ENCODE assay signal across 25 cellular contexts in the genomic region with DNA sequence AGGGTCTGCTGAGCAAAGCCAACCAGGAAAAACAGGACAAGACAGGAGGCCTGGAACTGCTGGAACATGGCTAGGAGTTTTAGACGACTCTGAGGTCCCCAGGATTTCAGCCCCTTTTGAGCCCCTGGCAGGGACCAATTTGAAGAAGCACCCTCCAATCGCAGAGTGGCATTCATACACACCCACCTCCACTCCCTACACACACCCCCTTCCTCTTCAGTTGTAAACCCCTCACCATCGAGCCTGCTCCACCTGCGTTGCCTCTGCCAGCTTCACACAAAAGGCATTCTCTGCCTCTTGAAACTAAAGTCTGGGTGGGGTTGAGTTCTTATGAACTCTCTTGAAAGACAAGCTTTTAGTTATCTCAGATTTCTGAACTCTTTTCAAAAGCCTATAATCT. TPM values are rescaled to one million over a fixed set of nuclear protein-coding genes. Genes with fewer than 3 reads are reported as not detected.
DNase-seq lines count a peak whose midpoint lies in the region; ATAC-seq, FAIRE-seq and TF ChIP-seq lines count a peak whose summit lies in the region.
"Had no signal": no experiment of that assay in that cellular context is flagged by ENCODE, and none has a peak within 500 bp of the region (broad histone marks: within the 10 kb centered on the region; RNA-seq: fewer than 3 reads in every experiment).

A gene with protein sequence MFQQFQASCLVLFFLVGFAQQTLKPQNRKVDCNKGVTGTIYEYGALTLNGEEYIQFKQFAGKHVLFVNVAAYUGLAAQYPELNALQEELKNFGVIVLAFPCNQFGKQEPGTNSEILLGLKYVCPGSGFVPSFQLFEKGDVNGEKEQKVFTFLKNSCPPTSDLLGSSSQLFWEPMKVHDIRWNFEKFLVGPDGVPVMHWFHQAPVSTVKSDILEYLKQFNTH (minus strand): TSS at position 118 of the 400 bp plus-strand sequence. CDS start 50 bp downstream, at position 68.

- H3K36me3 Mint-ChIP-seq in neural progenitor cell: no peaks in the 10 kb centered on the region
- no peaks in the 10 kb centered on the region for H3K36me3 Mint-ChIP-seq in natural killer cell treated with Interleukin-12 subunit alpha and Interleukin-12 subunit beta and Interleukin-15 and Interleukin-18, amount 100 ng/mL, for 72 hours
- H3K36me3 Mint-ChIP-seq: CD14-positive monocyte; CD8-positive, alpha-beta memory T cell had no signal

- H3K36me3 ChIP-seq in HEK293 (ENCODE audit: control insufficient read depth in 2 of 2, insufficient read depth in 1 of 2, low read length in 2 of 2) (no peaks in the 10 kb centered on the region), H1 (ENCODE audit: control insufficient read depth in 2 of 4, insufficient read depth in 4 of 4, low read length in 3 of 4) (no peaks in the 10 kb centered on the region), neural progenitor cell (no peaks in the 10 kb centered on the region)
- H3K36me3 ChIP-seq: BE2C; BLaER1 treated with 17β-estradiol and CSF1 and Interleukin-3, amounts not matched to agents 10 nM and 100 nM; HAP-1 had no signal

- H3F3A ChIP-seq in neural progenitor cell (ENCODE audit: low read depth): no peaks in the 10 kb centered on the region

- peaks cover 5% of the 10 kb centered on the region for H3K9me3 Mint-ChIP-seq in neural progenitor cell
- no peaks in the 10 kb centered on the region for H3K9me3 Mint-ChIP-seq in natural killer cell treated with Interleukin-12 subunit alpha and Interleukin-12 subunit beta and Interleukin-15 and Interleukin-18, amount 100 ng/mL, for 72 hours
- H3K9me3 Mint-ChIP-seq: CD4-positive, alpha-beta T cell; CD8-positive, alpha-beta memory T cell had no signal

- H3K18ac ChIP-seq in H1 (ENCODE audit: extremely low read depth, low read length): no peak within 1 kb of the TSS

- no peak for TF ChIP-seq RAD21 in H1 (IDR thresholded peaks at IDR 0.05 in 1 of 2, conservative IDR thresholded peaks at IDR 0.05 in 1 of 2; ENCODE audit: low read depth in 2 of 2, low read length in 2 of 2)

- H3K4me3 Mint-ChIP-seq in neural progenitor cell: no peak within 1 kb of the TSS
- H3K4me3 Mint-ChIP-seq in natural killer cell treated with Interleukin-12 subunit alpha and Interleukin-12 subunit beta and Interleukin-15 and Interleukin-18, amount 100 ng/mL, for 72 hours: no peak within 1 kb of the TSS
- H3K4me3 Mint-ChIP-seq: CD14-positive monocyte; CD4-positive, alpha-beta T cell; CD8-positive, alpha-beta memory T cell had no signal

- H3K23me2 ChIP-seq in H1 (ENCODE audit: low read depth, low read length): no peaks in the 10 kb centered on the region; the same call in 1 of the 2 replicates

- no peak within 1 kb of the TSS for H3K4me3 ChIP-seq in HEK293 (ENCODE audit: low read depth, low read length)
- H3K4me3 ChIP-seq in H1 (ENCODE audit: extremely low read depth in 1 of 4, insufficient read depth in 2 of 4, low read depth in 3 of 4, low read length in 4 of 4): no peak within 1 kb of the TSS
- no peak within 1 kb of the TSS for H3K4me3 ChIP-seq in neural progenitor cell
- no peak within 1 kb of the TSS for H3K4me3 ChIP-seq in right cardiac atrium (ENCODE audit: low read length)
- H3K4me3 ChIP-seq: A549; BLaER1 treated with 17β-estradiol and CSF1 and Interleukin-3, amounts not matched to agents 10 nM and 100 nM; GM12878; GM23248; HAP-1 had no signal

- H3K4me1 ChIP-seq in HEK293 (ENCODE audit: control insufficient read depth, insufficient read depth, low read length) (no peaks in the 10 kb centered on the region), H1 (replicated peaks in 1 of 4; ENCODE audit: control insufficient read depth in 3 of 4, insufficient read depth in 4 of 4, low read length in 3 of 4) (peaks cover 0 to 3% (median 0%) of the 10 kb centered on the region in 4 experiments; a peak in 2 of 7 replicates), neural progenitor cell (no peaks in the 10 kb centered on the region), right cardiac atrium (ENCODE audit: control insufficient read depth, insufficient read depth, low read length) (no peaks in the 10 kb centered on the region)
- H3K4me1 ChIP-seq: A549; BE2C; BLaER1 treated with 17β-estradiol and CSF1 and Interleukin-3, amounts not matched to agents 10 nM and 100 nM; HAP-1 had no signal

- H3K9ac ChIP-seq in H1 (replicated peaks in 1 of 4; ENCODE audit: extremely low read depth in 1 of 4, low read depth in 3 of 4, low read length in 3 of 4): no peak within 1 kb of the TSS
- no peak within 1 kb of the TSS for H3K9ac ChIP-seq in neural progenitor cell
- H3K9ac ChIP-seq: BLaER1 treated with 17β-estradiol and CSF1 and Interleukin-3, amounts not matched to agents 10 nM and 100 nM; GM23248 had no signal

- no peak within 1 kb of the TSS for H2BK15ac ChIP-seq in H1 (ENCODE audit: low read length)

- no peak within 1 kb of the TSS for H2BK12ac ChIP-seq in H1 (ENCODE audit: low read depth, low read length)

- no peak within 1 kb of the TSS for H3K4me2 ChIP-seq in H1 (ENCODE audit: insufficient read depth in 1 of 2, low read depth in 2 of 2, low read length in 2 of 2)
- H3K4me2 ChIP-seq in neural progenitor cell: no peak within 1 kb of the TSS
- H3K4me2 ChIP-seq: A549; BLaER1 treated with 17β-estradiol and CSF1 and Interleukin-3, amounts not matched to agents 10 nM and 100 nM had no signal

- peaks cover 10% of the 10 kb centered on the region for H3K27me3 Mint-ChIP-seq in neural progenitor cell (ENCODE audit: insufficient read depth, low read depth)
- peaks cover 33 to 40% of the 10 kb centered on the region in 2 donors for H3K27me3 Mint-ChIP-seq in natural killer cell treated with Interleukin-12 subunit alpha and Interleukin-12 subunit beta and Interleukin-15 and Interleukin-18, amount 100 ng/mL, for 72 hours

- H3K23ac ChIP-seq in H1 (ENCODE audit: insufficient read length): no peak within 1 kb of the TSS

- no peaks in the 10 kb centered on the region for H3K4me1 Mint-ChIP-seq in neural progenitor cell
- H3K4me1 Mint-ChIP-seq in natural killer cell treated with Interleukin-12 subunit alpha and Interleukin-12 subunit beta and Interleukin-15 and Interleukin-18, amount 100 ng/mL, for 72 hours (ENCODE audit: low read depth in 2 of 2): no peaks in the 10 kb centered on the region
- H3K4me1 Mint-ChIP-seq: CD14-positive monocyte; CD8-positive, alpha-beta memory T cell had no signal

- ATAC-seq in right cardiac atrium (no peak), HG02870 (IDR thresholded peaks at IDR 0.05; ENCODE audit: unreplicated experiment) (no peak)
- ATAC-seq in natural killer cell treated with Interleukin-12 subunit alpha and Interleukin-12 subunit beta and Interleukin-15 and Interleukin-18, amount 100 ng/mL, for 72 hours: no peak
- ATAC-seq: A549, GM12878 had no signal

- no peak within 1 kb of the TSS for H3K4ac ChIP-seq in H1 (replicated peaks; ENCODE audit: insufficient read length, low read depth, low read length)

- no peak within 1 kb of the TSS for H3K14ac ChIP-seq in H1 (ENCODE audit: insufficient read length)

- DNase-seq in H1 (ENCODE audit: low read depth in 1 of 2, low spot score in 2 of 2): no peak
- DNase-seq in neural progenitor cell (ENCODE audit: low spot score): no peak
- no peak for DNase-seq in right cardiac atrium
- no peak for DNase-seq in natural killer cell treated with Interleukin-12 subunit alpha and Interleukin-12 subunit beta and Interleukin-15 and Interleukin-18, amount 100 ng/mL, for 72 hours (ENCODE audit: low spot score)
- DNase-seq: 8988T; ACHN; AML-193; BE2C; CD4-positive, alpha-beta T cell; CD8-positive, alpha-beta memory T cell; DMS 273 treated with DMSO at 0.1 percent for 48 hours; DMS79; EL; GDM1; GM23248 had no signal

- H3K79me1 ChIP-seq in H1 (ENCODE audit: low read depth, low read length): no peaks in the 10 kb centered on the region

- H2BK5ac ChIP-seq in H1 (ENCODE audit: low read depth, low read length): peak within 1 kb of the TSS; percentile 12; the same call in 1 of the 2 replicates

- intact Hi-C loops in right cardiac atrium (cut with DNase I): no loop called here

- FAIRE-seq in H1 (lab: Jason Lieb, UNC): no peak
- FAIRE-seq: A549, D721Med, GM12878, GM19239, H54 had no signal

- no peak for TF ChIP-seq EP300 in H1 (IDR thresholded peaks at IDR 0.05; ENCODE audit: borderline replicate concordance in 1 of 2, low read depth in 2 of 2, low read length in 2 of 2)

- H4K91ac ChIP-seq in H1 (replicated peaks; ENCODE audit: insufficient read length, low read length): no peak within 1 kb of the TSS

- no peak for TF ChIP-seq POLR2A in H1 (IDR thresholded peaks at IDR 0.05; ENCODE audit: control extremely low read depth in 1 of 2, low read depth in 2 of 2, low read length in 2 of 2)

- no peak within 1 kb of the TSS for H2BK120ac ChIP-seq in H1 (replicated peaks; ENCODE audit: low read depth, low read length)

- TF ChIP-seq CTCF in HEK293 (tag by site-specific recombination; IDR thresholded peaks at IDR 0.05) (no peak), H1 (IDR thresholded peaks at IDR 0.05; ENCODE audit: control extremely low read depth in 1 of 3, insufficient read depth in 1 of 3, low read depth in 1 of 3, low read length in 3 of 3) (no peak), neural progenitor cell (IDR thresholded peaks at IDR 0.05) (no peak)

- H3K27ac Mint-ChIP-seq in neural progenitor cell: no peak within 1 kb of the TSS
- H3K27ac Mint-ChIP-seq in natural killer cell treated with Interleukin-12 subunit alpha and Interleukin-12 subunit beta and Interleukin-15 and Interleukin-18, amount 100 ng/mL, for 72 hours: no peak within 1 kb of the TSS
- H3K27ac Mint-ChIP-seq: CD14-positive monocyte; CD4-positive, alpha-beta T cell; CD8-positive, alpha-beta memory T cell had no signal

- H3K79me2 ChIP-seq in H1 (ENCODE audit: control insufficient read depth in 1 of 2, insufficient read depth in 2 of 2, low read length in 2 of 2): no peaks in the 10 kb centered on the region
- H3K79me2 ChIP-seq in neural progenitor cell (ENCODE audit: low read depth): no peaks in the 10 kb centered on the region

- H2AK5ac ChIP-seq in H1 (ENCODE audit: low read depth, low read length): no peak within 1 kb of the TSS

- H2BK20ac ChIP-seq in H1 (ENCODE audit: low read length): no peak within 1 kb of the TSS

- H2AFZ ChIP-seq in H1 (ENCODE audit: low read length) (peak within 1 kb of the TSS; percentile 89), neural progenitor cell (replicated peaks) (peak within 1 kb of the TSS; percentile 74)
- H2AFZ ChIP-seq: GM23248 had no signal

- H3K27ac ChIP-seq in HEK293 (ENCODE audit: extremely low read depth, low read depth, low read length): no peak within 1 kb of the TSS
- H3K27ac ChIP-seq in H1 (ENCODE audit: low read depth, low read length): no peak within 1 kb of the TSS
- H3K27ac ChIP-seq in neural progenitor cell: no peak within 1 kb of the TSS
- H3K27ac ChIP-seq in right cardiac atrium (ENCODE audit: low read length): no peak within 1 kb of the TSS
- H3K27ac ChIP-seq: A549; BLaER1 treated with 17β-estradiol and CSF1 and Interleukin-3, amounts not matched to agents 10 nM and 100 nM; GM23248 had no signal

- CTCF ChIA-PET in HEK293 (lab: Yijun Ruan, JAX) (interaction anchor here (0.6 to 1.4 kb wide), 4 partner anchors 16 to 70 kb away, joined by 3 to 4 read pairs (median 4); no protein-coding TSS in a partner anchor), H1 (lab: Charles Lee; ENCODE audit: partially characterized antibody) (interaction anchor here (1.1 to 5.1 kb wide), 5 partner anchors 8 to 132 kb away, joined by 4 to 33 read pairs (median 6); no protein-coding TSS in a partner anchor)

- H4K5ac ChIP-seq in H1 (ENCODE audit: insufficient read length, low read depth, low read length): no peak within 1 kb of the TSS

- H3K56ac ChIP-seq in H1 (replicated peaks; ENCODE audit: insufficient read length, low read depth, low read length): no peak within 1 kb of the TSS

- WGBS in H1 (ENCODE audit: extremely low coverage in 1 of 2, insufficient coverage in 1 of 2, insufficient read length in 1 of 2, insufficient replicate concordance in 2 of 2, low coverage in 1 of 2, low lambda C conversion rate in 2 of 2, missing lambda C conversion rate in 1 of 2), 2 experiments: 84% methylated on average over 4 of the region's 4 CpGs; no CpG with 5 or more reads in 1 of the 2 experiments
- WGBS in right cardiac atrium: 66% methylated on average over 4 of the region's 4 CpGs

- POLR2A ChIA-PET in HEK293 (lab: Yijun Ruan, JAX): no interaction called here
- POLR2A ChIA-PET in H1 (lab: Charles Lee; ENCODE audit: partially characterized antibody): interaction anchor here (1.3 kb wide), 1 partner anchor 27 kb away, joined by 3 read pairs; no protein-coding TSS in a partner anchor

- H3K9me3 ChIP-seq in HEK293 (ENCODE audit: control insufficient read depth, insufficient read depth, low read depth, low read length): no peaks in the 10 kb centered on the region
- H3K9me3 ChIP-seq in H1 (ENCODE audit: insufficient read depth in 2 of 2, low read depth in 1 of 2, low read length in 1 of 2): no peaks in the 10 kb centered on the region; a peak in 1 of 4 replicates
- H3K9me3 ChIP-seq in neural progenitor cell (ENCODE audit: low read depth): no peaks in the 10 kb centered on the region
- no peaks in the 10 kb centered on the region for H3K9me3 ChIP-seq in right cardiac atrium (ENCODE audit: control insufficient read depth, low read length)
- H3K9me3 ChIP-seq: A549, BE2C, HAP-1 had no signal

- H4K20me1 ChIP-seq in H1 (replicated peaks in 1 of 2; ENCODE audit: control insufficient read depth in 1 of 2, insufficient read depth in 2 of 2, low read length in 2 of 2) (no peaks in the 10 kb centered on the region), neural progenitor cell (ENCODE audit: low read depth) (no peaks in the 10 kb centered on the region)
- H4K20me1 ChIP-seq: BLaER1 treated with 17β-estradiol and CSF1 and Interleukin-3, amounts not matched to agents 10 nM and 100 nM had no signal

- H4K8ac ChIP-seq in H1 (ENCODE audit: extremely low read depth, insufficient read depth, low read length): no peak within 1 kb of the TSS; the same call in 1 of the 2 replicates

- no peaks in the 10 kb centered on the region; a peak in 2 of 7 replicates for H3K27me3 ChIP-seq in H1 (replicated peaks in 1 of 4; ENCODE audit: control insufficient read depth in 3 of 4, extremely low read depth in 1 of 4, insufficient read depth in 3 of 4, low read length in 3 of 4)
- H3K27me3 ChIP-seq in neural progenitor cell: peaks cover 10% of the 10 kb centered on the region
- H3K27me3 ChIP-seq in right cardiac atrium (ENCODE audit: control insufficient read depth, insufficient read depth): no peaks in the 10 kb centered on the region
- H3K27me3 ChIP-seq: BLaER1 treated with 17β-estradiol and CSF1 and Interleukin-3, amounts not matched to agents 10 nM and 100 nM had no signal

RNA-seq across cellular contexts. Expression of the gene that starts here (rescaled TPM):
- not detected in 2 replicates for total RNA-seq in H1 (2021; fragmentation: NEBNext Ultra II Directional; extraction: Animal tissue kit (Norgen Biotek cat#: 25700))
- polyA plus RNA-seq in H1 (2011; rRNA removed) (not detected in 2 replicates), right cardiac atrium (not detected)
- polyA plus RNA-seq in H1 (2011; cell fraction: cytosol; rRNA removed): 0.06 TPM
- polyA plus RNA-seq in H1 (2011; cell fraction: nucleus; rRNA removed): not detected
- polyA plus RNA-seq in H1 (2012, experiment 1 of 2): not detected in 4 replicates
- polyA plus RNA-seq in H1 (2012, experiment 2 of 2): not detected
- polyA plus RNA-seq in H1 (2013, experiment 1 of 2): not detected
- polyA plus RNA-seq in H1 (2013, experiment 2 of 2): not detected
- polyA minus RNA-seq in H1 (2011; rRNA and poly(A)+ RNA removed): not detected in 2 replicates
- polyA minus RNA-seq in H1 (2011; cell fraction: cytosol; rRNA and poly(A)+ RNA removed): not detected
- not detected for polyA minus RNA-seq in H1 (2011; cell fraction: nucleus; rRNA and poly(A)+ RNA removed)
- total RNA-seq in neural progenitor cell (ENCODE audit: low replicate concordance) (not detected in 2 replicates), right cardiac atrium (not detected)
- total RNA-seq in natural killer cell treated with Interleukin-12 subunit alpha and Interleukin-12 subunit beta and Interleukin-15 and Interleukin-18, amount 100 ng/mL, for 72 hours: not detected
- total RNA-seq: CD4-positive, alpha-beta T cell; CD8-positive, alpha-beta memory T cell; GM12878; GM23248 had no signal
- polyA plus RNA-seq: A549; CD14-positive monocyte; CD8-positive, alpha-beta memory T cell; GM12878; GM23248 had no signal
